Comparison of ENCODE assay signal across 9 cellular contexts in genomic region chr19:39514840-39515550, GRCh38. TPM values are rescaled to one million over a fixed set of nuclear protein-coding genes. Genes with fewer than 3 reads are reported as not detected.
DNase-seq lines count a peak whose midpoint lies in the region; ATAC-seq and TF ChIP-seq lines count a peak whose summit lies in the region.
"Had no signal": no experiment of that assay in that cellular context is flagged by ENCODE, and none has a peak within 500 bp of the region (broad histone marks: within the 10 kb centered on the region; RNA-seq: fewer than 3 reads in every experiment).

A gene with protein sequence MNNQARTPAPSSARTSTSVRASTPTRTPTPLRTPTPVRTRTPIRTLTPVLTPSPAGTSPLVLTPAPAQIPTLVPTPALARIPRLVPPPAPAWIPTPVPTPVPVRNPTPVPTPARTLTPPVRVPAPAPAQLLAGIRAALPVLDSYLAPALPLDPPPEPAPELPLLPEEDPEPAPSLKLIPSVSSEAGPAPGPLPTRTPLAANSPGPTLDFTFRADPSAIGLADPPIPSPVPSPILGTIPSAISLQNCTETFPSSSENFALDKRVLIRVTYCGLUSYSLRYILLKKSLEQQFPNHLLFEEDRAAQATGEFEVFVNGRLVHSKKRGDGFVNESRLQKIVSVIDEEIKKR (plus strand): TSS chr19:39515139. CDS start chr19:39515213, 74 bp downstream.

- no peak within 1 kb of the TSS for H3K27ac Mint-ChIP-seq in activated naive CD4-positive, alpha-beta T cell treated with anti-CD3 and anti-CD28 coated beads, Interleukin-2, amount 50 U/mL, for 72 hours

- TF ChIP-seq CTCF in kidney epithelial cell (IDR thresholded peaks at IDR 0.05; ENCODE audit: insufficient read depth, low read length, poor library complexity, severe bottlenecking) (peak; percentile 5), transverse colon (IDR thresholded peaks at IDR 0.05) (no peak)

- TF ChIP-seq POLR2A in transverse colon (IDR thresholded peaks at IDR 0.05): no peak

- no peaks in the 10 kb centered on the region for H3K9me3 ChIP-seq in transverse colon

- peak; percentile 26 to 52 for ATAC-seq in activated naive CD4-positive, alpha-beta T cell treated with anti-CD3 and anti-CD28 coated beads, Interleukin-2, amount 50 U/mL, for 72 hours
- no peak for ATAC-seq in HG03460 (IDR thresholded peaks at IDR 0.05; ENCODE audit: unreplicated experiment)
- ATAC-seq in GM18511 (IDR thresholded peaks at IDR 0.05; ENCODE audit: unreplicated experiment): no peak

- no peak for TF ChIP-seq EP300 in transverse colon (IDR thresholded peaks at IDR 0.05; ENCODE audit: low read depth)

- H3K27ac ChIP-seq in transverse colon: no peak within 1 kb of the TSS

- no peaks in the 10 kb centered on the region for H3K36me3 ChIP-seq in kidney epithelial cell (ENCODE audit: control insufficient read depth, insufficient read depth, low read length)
- no peaks in the 10 kb centered on the region for H3K36me3 ChIP-seq in transverse colon

- H3K36me3 Mint-ChIP-seq in activated naive CD4-positive, alpha-beta T cell treated with anti-CD3 and anti-CD28 coated beads, Interleukin-2, amount 50 U/mL, for 72 hours: peaks cover 0 to 5% of the 10 kb centered on the region in 2 donors

- H3K27me3 ChIP-seq in kidney epithelial cell (ENCODE audit: control insufficient read depth, insufficient read depth, low read length) (peaks cover 38% of the 10 kb centered on the region), transverse colon (peaks cover 84% of the 10 kb centered on the region)

- H3K4me1 ChIP-seq in transverse colon: peaks cover 6 to 18% (median 14%) of the 10 kb centered on the region in 4 donors

- WGBS in transverse colon (ENCODE audit: low coverage in 1 of 2), 2 donors: 5% methylated on average over 56 of the region's 56 CpGs; no CpG with 5 or more reads in 1 of the 2 donors

- peak; percentile 68 for DNase-seq in activated CD8-positive, alpha-beta memory T cell treated with anti-CD3 and anti-CD28 coated beads for 24 hours
- no peak for DNase-seq in activated CD8-positive, alpha-beta memory T cell treated with anti-CD3 and anti-CD28 coated beads, Interleukin-2, amount 50 U/mL, for 48 hours
- DNase-seq in activated naive CD4-positive, alpha-beta T cell treated with anti-CD3 and anti-CD28 coated beads, Interleukin-2, amount 50 U/mL, for 72 hours (ENCODE audit: low spot score in 2 of 2): no peak
- DNase-seq in kidney epithelial cell (ENCODE audit: low read depth): no peak
- DNase-seq in transverse colon: no peak
- no peak for DNase-seq in posterior vena cava (ENCODE audit: low spot score)

- no peaks in the 10 kb centered on the region for H3K9me3 Mint-ChIP-seq in activated naive CD4-positive, alpha-beta T cell treated with anti-CD3 and anti-CD28 coated beads, Interleukin-2, amount 50 U/mL, for 72 hours

- in situ Hi-C loops in transverse colon (cut with MboI; ENCODE audit: low pct_ligation_motif_present in 1 of 4, low pct_unique_long_range_greater_than_20kb in 1 of 4, low sequenced_read_pairs in 3 of 4): no loop called here

- H3K4me3 ChIP-seq in kidney epithelial cell (ENCODE audit: low read depth, low read length) (peak within 1 kb of the TSS; percentile 19), transverse colon (peak within 1 kb of the TSS in 3 of 4 donors; percentile 11 to 44 (median 22))

- intact Hi-C loops in transverse colon (cut with DNase I; ENCODE audit: low total_unique reads) (no loop called here), posterior vena cava (cut with DNase I) (no loop called here)

RNA-seq across cellular contexts. Expression of the gene that starts here (rescaled TPM):
- not detected for total RNA-seq in activated naive CD4-positive, alpha-beta T cell treated with anti-CD3 and anti-CD28 coated beads, Interleukin-2, amount 50 U/mL, for 72 hours
- total RNA-seq in kidney epithelial cell (0.27 and 0.42 TPM in 2 replicates), transverse colon (not detected), posterior vena cava (not detected)
- total RNA-seq: SK-MEL-5 had no signal

Comparison
In these comparisons a context has a peak if more than half of its experiments do, and no peak if none do; other contexts are left out.
1. Peak in ATAC-seq in activated naive CD4-positive, alpha-beta T cell treated with anti-CD3 and anti-CD28 coated beads, Interleukin-2, amount 50 U/mL, for 72 hours; RNA of the gene not detected or under 1 TPM.